Comparison of ENCODE assay signal across 8 cellular contexts in the genomic region with DNA sequence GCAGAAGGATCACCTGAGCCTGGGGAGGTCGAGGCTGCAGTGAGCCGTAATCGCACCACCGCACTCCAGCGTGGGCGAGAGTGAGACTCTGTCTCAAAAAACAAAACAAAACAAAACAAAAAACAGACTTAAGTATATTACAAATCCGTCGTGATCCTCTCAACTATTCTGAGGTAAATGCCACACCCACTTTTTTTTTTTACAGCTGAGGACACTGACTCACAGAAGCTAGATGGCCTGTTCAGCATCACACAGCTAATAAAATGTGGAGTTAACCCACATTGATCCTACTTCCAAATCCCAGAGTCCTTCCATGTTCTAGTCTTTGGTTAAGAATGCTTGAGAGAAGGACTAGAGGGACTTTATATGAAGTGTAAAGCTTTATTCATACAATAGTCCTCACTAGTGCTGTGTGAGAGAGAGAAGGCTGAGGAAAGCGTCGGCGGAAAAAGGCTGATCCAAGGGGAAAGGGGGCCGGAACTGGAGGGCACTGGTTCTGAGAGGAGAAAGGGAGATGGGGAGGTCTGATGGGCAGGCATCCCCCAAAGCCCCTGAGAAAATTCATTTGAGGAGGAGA. TPM values are rescaled to one million over a fixed set of nuclear protein-coding genes. Genes with fewer than 3 reads are reported as not detected.
A peak's percentile ranks its signal among the peaks of the same experiment; 100 is the strongest.
DNase-seq lines count a peak whose midpoint lies in the region; TF ChIP-seq lines count a peak whose summit lies in the region.

No MANE protein-coding gene starts in this region.

- TF ChIP-seq CTCF in left ventricle myocardium inferior (IDR thresholded peaks at IDR 0.05; ENCODE audit: borderline replicate concordance) (no peak), SU-DHL-6 (IDR thresholded peaks at IDR 0.05; ENCODE audit: insufficient read depth, low read length, poor library complexity, severe bottlenecking) (no peak), foreskin fibroblast (IDR thresholded peaks at IDR 0.05; ENCODE audit: low read depth, low read length) (no peak)

- intact Hi-C loops in left ventricle myocardium inferior (cut with micrococcal nuclease) (no loop called here), cardiac septum (cut with DNase I) (no loop called here)

- H3K4me1 ChIP-seq in left ventricle myocardium inferior = peaks cover 23% of the 10 kb centered on the region

- H3K79me2 ChIP-seq in SU-DHL-6 (ENCODE audit: insufficient read depth, low read length) = peaks cover 9% of the 10 kb centered on the region; the same call in 1 of the 2 replicates

- H3K9me3 ChIP-seq in left ventricle myocardium inferior (replicated peaks) (no peaks in the 10 kb centered on the region), SU-DHL-6 (ENCODE audit: insufficient read depth, low read length) (no peaks in the 10 kb centered on the region)

- peak overlapping the region; percentile 95 for H3K4me2 ChIP-seq in SU-DHL-6 (ENCODE audit: low read depth, low read length, poor library complexity, severe bottlenecking)

- H3K27ac ChIP-seq in left ventricle myocardium inferior (replicated peaks) (peak overlapping the region; percentile 83), SU-DHL-6 (ENCODE audit: low read depth, low read length) (peak overlapping the region; percentile 7; the same call in 1 of the 2 replicates), skin epidermis (peak overlapping the region; percentile 25 to 89 (median 82))

- DNase-seq in left ventricle myocardium inferior (no peak), cardiac septum (ENCODE audit: low spot score) (no peak), foreskin fibroblast (no peak), SKM-1 (lab: John Stamatoyannopoulos, UW; ENCODE audit: unreplicated experiment) (no peak), NCI-H2081 treated with DMSO at 0.1 percent for 48 hours (lab: John Stamatoyannopoulos, UW) (no peak), GM19238 (ENCODE audit: insufficient read length, low spot score) (no peak)

- no peaks in the 10 kb centered on the region for H4K20me1 ChIP-seq in SU-DHL-6 (ENCODE audit: low read depth, low read length)

- peaks cover 35% of the 10 kb centered on the region for H3K36me3 ChIP-seq in left ventricle myocardium inferior
- 0 out of 2 replicates have a peak, but pooled peaks cover 3% of the 10 kb centered on the region for H3K36me3 ChIP-seq in SU-DHL-6 (ENCODE audit: low read length)

- no peaks in the 10 kb centered on the region for H3K27me3 ChIP-seq in left ventricle myocardium inferior (ENCODE audit: low read depth)
- H3K27me3 ChIP-seq in SU-DHL-6 (ENCODE audit: low read length) = no peaks in the 10 kb centered on the region

- H3F3A ChIP-seq in SU-DHL-6 (ENCODE audit: insufficient read depth) = no peaks in the 10 kb centered on the region

- H2AFZ ChIP-seq in SU-DHL-6 (ENCODE audit: low read depth, low read length, severe bottlenecking) = peak overlapping the region; percentile 88

- peak overlapping the region; percentile 73 for H3K9ac ChIP-seq in SU-DHL-6 (ENCODE audit: low read length)

- no peaks in the 10 kb centered on the region for H3K9me2 ChIP-seq in SU-DHL-6 (replicated peaks; ENCODE audit: insufficient read depth, low read length)

- H3K4me3 ChIP-seq in left ventricle myocardium inferior = peak overlapping the region; percentile 84
- H3K4me3 ChIP-seq in SU-DHL-6 (ENCODE audit: insufficient read depth, low read length, poor library complexity, severe bottlenecking) = peak overlapping the region; percentile 84
- peak overlapping the region; percentile 73 to 86 for H3K4me3 ChIP-seq in foreskin fibroblast (ENCODE audit: low read depth in 1 of 2, low read length in 2 of 2)
- peak overlapping the region; percentile 57 to 88 (median 63) for H3K4me3 ChIP-seq in skin epidermis

RNA-seq across cellular contexts. Expression of gene RNF25, which starts 0.6 kb away (rescaled TPM):
- total RNA-seq in left ventricle myocardium inferior = 14.7 TPM
- 17.5 TPM for total RNA-seq in cardiac septum

RNA-seq across cellular contexts. Expression of gene STK36, which starts 0.7 kb away (rescaled TPM):
- total RNA-seq in left ventricle myocardium inferior (7.4 TPM), cardiac septum (9.0 TPM)

RNA-seq across cellular contexts. Expression of gene BCS1L, which starts 11.7 kb away (rescaled TPM):
- total RNA-seq in left ventricle myocardium inferior (48.6 TPM), cardiac septum (36.1 TPM)

RNA-seq across cellular contexts. Expression of gene ZNF142, which starts 11.7 kb away (rescaled TPM):
- total RNA-seq in left ventricle myocardium inferior = 19.9 TPM
- total RNA-seq in cardiac septum = 21.3 TPM

RNA-seq across cellular contexts. Expression of gene TTLL4, which starts 39.5 kb away (rescaled TPM):
- 6.2 TPM for total RNA-seq in left ventricle myocardium inferior
- total RNA-seq in cardiac septum = 8.6 TPM

Comparison
In these comparisons a context has a peak if more than half of its experiments do, and no peak if none do; other contexts are left out.
1. H3K27ac ChIP-seq: peak in every context shown above with its lines; median percentile 83 in left ventricle myocardium inferior; 82 in skin epidermis; 7 in SU-DHL-6.